In the genomic region with DNA sequence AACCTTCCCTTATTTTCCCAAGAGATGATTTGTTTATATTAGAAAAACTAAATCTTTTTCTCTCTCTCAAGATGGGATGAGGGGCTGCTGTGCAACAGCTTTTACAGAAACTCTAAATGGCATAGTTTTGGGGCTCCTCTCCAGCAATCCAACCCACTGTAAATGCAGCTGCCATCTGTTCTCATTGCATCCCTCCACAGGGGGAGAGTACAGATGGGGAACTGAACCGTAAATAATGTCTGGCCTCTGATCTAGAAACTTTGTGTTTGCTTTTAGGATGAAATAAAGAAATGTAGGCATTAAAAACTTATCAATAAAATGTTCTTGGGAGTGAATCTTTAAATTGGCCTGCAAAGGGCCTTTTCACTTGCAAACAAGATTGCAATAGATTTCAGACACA, we compare ENCODE assay signal across 34 cellular contexts.
"Had no signal": no experiment of that assay in that cellular context is flagged by ENCODE, and none has a peak within 500 bp of the region (broad histone marks: within the 10 kb centered on the region; RNA-seq: fewer than 3 reads in every experiment).

No MANE protein-coding gene starts in this region.

- ATAC-seq: activated naive CD4-positive, alpha-beta T cell treated with anti-CD3 and anti-CD28 coated beads, Interleukin-2, amount 50 U/mL, for 72 hours; activated T-cell treated with anti-CD3 and anti-CD28 coated beads, Interleukin-2, amount 50 U/mL, for 4 hours; body of pancreas; Right ventricle myocardium inferior; SK-N-SH treated with all-trans-retinoic acid at 6 μM for 48 hours; T-cell had no signal

- H3K36me3 Mint-ChIP-seq: activated naive CD4-positive, alpha-beta T cell treated with anti-CD3 and anti-CD28 coated beads, Interleukin-2, amount 50 U/mL, for 72 hours; T-cell had no signal

- H3K9me3 ChIP-seq: adrenal gland, body of pancreas, breast epithelium, colonic mucosa had no signal

- H3K4me3 Mint-ChIP-seq: activated naive CD4-positive, alpha-beta T cell treated with anti-CD3 and anti-CD28 coated beads for 36 hours; activated T-cell treated with anti-CD3 and anti-CD28 coated beads, Interleukin-2, amount 50 U/mL, for 4 hours; activated T-helper 1 cell treated with anti-CD3 and anti-CD28 coated beads, Interleukin-12 subunit alpha, Interleukin-12 subunit beta, Interleukin-2, Interleukin-4 antibody, amounts not matched to agents 30 ng/mL and 10 ng/mL and 1 ng/mL, durations not matched to agents 14 hours and 24 hours and 36 hours; T-cell had no signal

- H3K4me1 Mint-ChIP-seq: T-cell had no signal

- H3K27me3 Mint-ChIP-seq: T-cell had no signal

- DNase-seq: activated CD4-positive, alpha-beta T cell treated with anti-CD3 and anti-CD28 coated beads for 1 hour; activated CD4-positive, alpha-beta T cell treated with anti-CD3 and anti-CD28 coated beads for 48 hours; activated CD4-positive, alpha-beta T cell treated with anti-CD3 and anti-CD28 coated beads, Interleukin-2, amount 50 U/mL, for 4 hours; activated CD4-positive, CD25-positive, alpha-beta regulatory T cell; activated CD8-positive, alpha-beta memory T cell treated with anti-CD3 and anti-CD28 coated beads, Interleukin-2, amount 50 U/mL, for 4 hours; activated gamma-delta T cell treated with Interleukin-2 at 50 U/mL for 16 hours; activated naive CD4-positive, alpha-beta T cell treated with anti-CD3 and anti-CD28 coated beads for 36 hours; activated T-cell treated with anti-CD3 and anti-CD28 coated beads for 4 hours; activated T-cell treated with anti-CD3 and anti-CD28 coated beads, Interleukin-2, amount 50 U/mL, for 4 hours; adrenal gland; body of pancreas; cerebellar nuclear complex; colonic mucosa; Karpas-422; NCI-H1105 treated with DMSO at 0.1 percent for 48 hours; NCI-H1436; NCI-H187; NCI-H2029 treated with DMSO at 0.1 percent for 48 hours; NCI-H2107; NCI-H226; NCI-H524 treated with DMSO at 0.1 percent for 48 hours; NCI-H748 treated with DMSO at 0.1 percent for 48 hours; NK-92 treated with Interleukin-12 subunit alpha and Interleukin-12 subunit beta, amount 100 ng/mL, for 24 hours; PC-9; SIG-M5; T-cell; T-helper 2 cell; T-helper 9 cell; WERI-Rb-1 had no signal

- H3K9me3 Mint-ChIP-seq: activated naive CD4-positive, alpha-beta T cell treated with anti-CD3 and anti-CD28 coated beads for 36 hours; activated naive CD4-positive, alpha-beta T cell treated with anti-CD3 and anti-CD28 coated beads, Interleukin-2, amount 50 U/mL, for 72 hours; activated T-cell treated with anti-CD3 and anti-CD28 coated beads, Interleukin-2, amount 50 U/mL, for 4 hours; activated T-helper 1 cell treated with anti-CD3 and anti-CD28 coated beads, Interleukin-12 subunit alpha, Interleukin-12 subunit beta, Interleukin-2, Interleukin-4 antibody, amounts not matched to agents 30 ng/mL and 10 ng/mL and 1 ng/mL, durations not matched to agents 14 hours and 24 hours and 36 hours; T-cell had no signal

- H3K27ac Mint-ChIP-seq: activated naive CD4-positive, alpha-beta T cell treated with anti-CD3 and anti-CD28 coated beads for 36 hours; activated naive CD4-positive, alpha-beta T cell treated with anti-CD3 and anti-CD28 coated beads, Interleukin-2, amount 50 U/mL, for 72 hours; activated T-helper 1 cell treated with anti-CD3 and anti-CD28 coated beads, Interleukin-12 subunit alpha, Interleukin-12 subunit beta, Interleukin-2, Interleukin-4 antibody, amounts not matched to agents 30 ng/mL and 10 ng/mL and 1 ng/mL, durations not matched to agents 14 hours and 24 hours and 36 hours; T-cell had no signal
